ENCODE assay signal across 8 cellular contexts in the genomic region with DNA sequence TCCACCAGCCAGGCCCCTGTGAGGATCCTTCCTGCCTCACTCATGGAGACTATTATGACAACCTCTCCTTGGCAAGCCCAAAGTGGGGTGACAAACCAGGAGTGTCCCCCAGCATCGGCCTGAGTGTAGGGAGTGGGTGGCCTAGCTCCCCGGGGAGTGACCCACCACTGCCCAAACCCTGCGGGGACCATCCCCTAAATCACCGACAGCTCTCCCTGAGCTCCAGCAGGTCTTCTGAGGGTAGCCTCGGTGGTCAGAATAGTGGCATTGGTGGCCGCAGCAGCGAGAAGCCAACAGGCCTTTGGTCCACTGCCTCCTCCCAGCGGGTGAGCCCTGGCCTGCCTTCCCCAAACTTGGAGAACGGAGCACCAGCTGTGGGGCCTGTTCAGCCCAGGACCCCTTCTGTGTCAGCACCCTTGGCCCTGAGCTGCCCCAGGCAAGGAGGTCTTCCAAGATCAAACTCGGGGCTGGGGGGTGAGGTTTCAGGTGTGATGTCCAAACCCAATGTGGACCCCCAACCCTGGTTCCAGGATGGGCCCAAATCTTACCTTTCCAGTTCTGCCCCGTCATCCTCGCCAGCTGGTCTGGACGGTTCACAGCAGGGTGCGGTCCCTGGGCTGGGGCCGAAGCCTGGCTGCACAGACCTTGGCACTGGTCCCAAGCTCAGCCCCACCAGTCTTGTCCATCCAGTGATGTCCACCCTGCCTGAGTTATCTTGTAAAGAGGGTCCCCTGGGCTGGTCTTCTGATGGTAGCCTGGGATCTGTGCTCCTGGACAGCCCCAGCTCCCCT. TPM values are rescaled to one million over a fixed set of nuclear protein-coding genes. Genes with fewer than 3 reads are reported as not detected.
DNase-seq lines count a peak whose midpoint lies in the region; ATAC-seq, FAIRE-seq and TF ChIP-seq lines count a peak whose summit lies in the region.

No MANE protein-coding gene starts in this region.

- no peaks in the 10 kb centered on the region for H3K9me1 ChIP-seq in endothelial cell of umbilical vein (replicated peaks; ENCODE audit: control insufficient read depth, extremely low read depth, insufficient read depth, low read length)

- dilution Hi-C loops in endothelial cell of umbilical vein (cut with MboI; ENCODE audit: extremely low pct_ligation_motif_present, low sequenced_read_pairs): no loop called here

- CTCF ChIA-PET in endothelial cell of umbilical vein (lab: Charles Lee): interaction anchor here (0.8 to 6.2 kb wide), 9 partner anchors 11 to 84 kb away, joined by 3 to 62 read pairs (median 7); no protein-coding TSS in a partner anchor

- H2AFZ ChIP-seq in Karpas-422 (ENCODE audit: low read length) (no peak overlapping the region), endothelial cell of umbilical vein (ENCODE audit: low read depth, low read length) (no peak overlapping the region), parathyroid adenoma (no peak overlapping the region)

- FAIRE-seq in endothelial cell of umbilical vein (lab: Jason Lieb, UNC) (peak; percentile 38), RCC 7860 (lab: Jason Lieb, UNC) (no peak)

- no peaks in the 10 kb centered on the region for H3K27me3 ChIP-seq in Karpas-422 (ENCODE audit: low read length)
- H3K27me3 ChIP-seq in endothelial cell of umbilical vein (ENCODE audit: control insufficient read depth in 2 of 2, insufficient read depth in 2 of 2, low read length in 2 of 2): no peaks in the 10 kb centered on the region
- no peaks in the 10 kb centered on the region for H3K27me3 ChIP-seq in parathyroid adenoma (ENCODE audit: control insufficient read depth, insufficient read depth, low read length)

- no peak for ATAC-seq in HG03469 (IDR thresholded peaks at IDR 0.05; ENCODE audit: unreplicated experiment)

- peaks cover 46% of the 10 kb centered on the region for H3K4me1 ChIP-seq in Karpas-422 (ENCODE audit: low read length)
- peaks cover 38% of the 10 kb centered on the region for H3K4me1 ChIP-seq in endothelial cell of umbilical vein (ENCODE audit: control insufficient read depth, extremely low read depth, insufficient read depth, low read length)
- H3K4me1 ChIP-seq in parathyroid adenoma: peaks cover 14% of the 10 kb centered on the region

- no peaks in the 10 kb centered on the region for H3K36me3 ChIP-seq in Karpas-422 (ENCODE audit: insufficient read depth, low read length)
- H3K36me3 ChIP-seq in endothelial cell of umbilical vein (ENCODE audit: control insufficient read depth in 2 of 2, extremely low read depth in 1 of 2, insufficient read depth in 2 of 2, low read length in 2 of 2): no peaks in the 10 kb centered on the region
- H3K36me3 ChIP-seq in parathyroid adenoma (ENCODE audit: control insufficient read depth, insufficient read depth, low read length): no peaks in the 10 kb centered on the region

- intact Hi-C loops in endothelial cell of umbilical vein (cut with micrococcal nuclease): no loop called here

- TF ChIP-seq CTCF in GM13977 (IDR thresholded peaks at IDR 0.05; ENCODE audit: extremely low read depth, insufficient read depth, missing control alignments): no peak
- TF ChIP-seq CTCF in endothelial cell of umbilical vein (IDR thresholded peaks at IDR 0.05; ENCODE audit: extremely low read depth in 1 of 2, insufficient read depth in 1 of 2, low read depth in 1 of 2, low read length in 2 of 2): no peak
- TF ChIP-seq CTCF in parathyroid adenoma (IDR thresholded peaks at IDR 0.05): no peak

- H3K9me2 ChIP-seq in Karpas-422 (replicated peaks; ENCODE audit: insufficient read depth, low read length): no peaks in the 10 kb centered on the region

- H3K4me2 ChIP-seq in Karpas-422 (ENCODE audit: low read depth, low read length, poor library complexity, severe bottlenecking) (peak overlapping the region; percentile 79), endothelial cell of umbilical vein (ENCODE audit: insufficient read depth, low read length) (peak overlapping the region; percentile 84), parathyroid adenoma (ENCODE audit: low read length) (peak overlapping the region; percentile 86)

- peak overlapping the region; percentile 66 for H3K9ac ChIP-seq in Karpas-422 (ENCODE audit: low read length)
- peak overlapping the region; percentile 8 for H3K9ac ChIP-seq in endothelial cell of umbilical vein (replicated peaks; ENCODE audit: extremely low read depth, insufficient read depth, low read length)
- H3K9ac ChIP-seq in parathyroid adenoma: no peak overlapping the region

- peak overlapping the region; percentile 52; the same call in 1 of the 2 replicates for H3K4me3 ChIP-seq in Karpas-422 (ENCODE audit: low read length)
- H3K4me3 ChIP-seq in endothelial cell of umbilical vein (replicated peaks in 1 of 3; ENCODE audit: insufficient read depth in 1 of 3, low read depth in 1 of 3, low read length in 3 of 3): peak overlapping the region; percentile 17 to 53 (median 23)
- peak overlapping the region; percentile 81 for H3K4me3 ChIP-seq in parathyroid adenoma (ENCODE audit: low read depth, low read length)

- DNase-seq in GM13977 (ENCODE audit: low spot score) (peak; percentile 43), Karpas-422 (peak; percentile 39), endothelial cell of umbilical vein (ENCODE audit: low read depth, low spot score) (no peak), SHP77 (lab: John Stamatoyannopoulos, UW) (no peak), RCC 7860 (ENCODE audit: low spot score) (no peak)
- DNase-seq in stimulated activated CD4-positive, alpha-beta T cell treated with anti-CD3 and anti-CD28 coated beads, Interleukin-1b, Interleukin-23, amount 100 ng/mL, for 48 hours: no peak

- H3K27ac ChIP-seq in Karpas-422 (ENCODE audit: low read length) (peak overlapping the region; percentile 68), endothelial cell of umbilical vein (ENCODE audit: insufficient read depth, low read depth, low read length) (no peak overlapping the region), parathyroid adenoma (no peak overlapping the region)

- H4K20me1 ChIP-seq in Karpas-422 (ENCODE audit: insufficient read depth, low read depth, low read length) (peaks cover 37% of the 10 kb centered on the region; the same call in 1 of the 2 replicates), endothelial cell of umbilical vein (replicated peaks; ENCODE audit: control insufficient read depth, extremely low read depth, insufficient read depth, low read length) (no peaks in the 10 kb centered on the region)

- POLR2A ChIA-PET in endothelial cell of umbilical vein (lab: Charles Lee): no interaction called here

- in situ Hi-C loops in GM13977 (cut with MboI; ENCODE audit: low pct_unique_long_range_greater_than_20kb, low sequenced_read_pairs, unreplicated experiment): no loop called here

- TF ChIP-seq POLR2A in endothelial cell of umbilical vein (IDR thresholded peaks at IDR 0.05; ENCODE audit: low read depth, low read length): no peak

- BruUV-seq in endothelial cell of umbilical vein (replicated peaks; lab: Mats Ljungman, UMichigan): no TSS peak

- H3K9me3 ChIP-seq in Karpas-422 (ENCODE audit: low read length) (no peaks in the 10 kb centered on the region), endothelial cell of umbilical vein (replicated peaks; ENCODE audit: control insufficient read depth, insufficient read depth, low read length) (no peaks in the 10 kb centered on the region), parathyroid adenoma (ENCODE audit: control insufficient read depth, low read length) (no peaks in the 10 kb centered on the region)

- H3K79me2 ChIP-seq in Karpas-422 (ENCODE audit: low read length) (no peaks in the 10 kb centered on the region), endothelial cell of umbilical vein (ENCODE audit: control insufficient read depth, insufficient read depth, low read length) (peaks cover 64% of the 10 kb centered on the region), parathyroid adenoma (peaks cover 31% of the 10 kb centered on the region)

TF ChIP-seq in endothelial cell of umbilical vein, 7 proteins besides CTCF, POLR2A, EP300 and RAD21:
- TF ChIP-seq MYC (IDR thresholded peaks at IDR 0.05; ENCODE audit: low read depth, low read length) (no peak), FOS (IDR thresholded peaks at IDR 0.05; ENCODE audit: borderline replicate concordance, insufficient read depth, low read length) (no peak), EZH2 (IDR thresholded peaks at IDR 0.05; ENCODE audit: borderline replicate concordance, low read depth, low read length, severe bottlenecking) (no peak), POLR2AphosphoS5 (IDR thresholded peaks at IDR 0.05; ENCODE audit: insufficient read depth, low read depth, low read length) (no peak)

RNA-seq across cellular contexts. Expression of a gene that starts 1.0 kb away (rescaled TPM):
- total RNA-seq in Karpas-422 (2014; rRNA removed; shearing (Covaris generic); ENCODE audit: low replicate concordance): 3.5 and 5.7 TPM in 2 replicates
- total RNA-seq in endothelial cell of umbilical vein: 33.3 and 39.5 TPM in 2 replicates
- 11.9 and 12.6 TPM in 2 replicates for polyA plus RNA-seq in endothelial cell of umbilical vein
- polyA plus RNA-seq in endothelial cell of umbilical vein (2011; cell fraction: cytosol; rRNA removed): 8.9 and 9.8 TPM in 2 replicates
- 35.5 and 37.7 TPM in 2 replicates for polyA plus RNA-seq in endothelial cell of umbilical vein (2011; cell fraction: nucleus; rRNA removed)
- 15.2 and 19.2 TPM in 2 replicates for polyA plus RNA-seq in endothelial cell of umbilical vein (2012)
- polyA minus RNA-seq in endothelial cell of umbilical vein: 46.6 and 57.5 TPM in 2 replicates
- 14.3 TPM for polyA minus RNA-seq in endothelial cell of umbilical vein (2011; cell fraction: cytosol; rRNA and poly(A)+ RNA removed)
- 35.4 and 38.2 TPM in 2 replicates for polyA minus RNA-seq in endothelial cell of umbilical vein (2011; cell fraction: nucleus; rRNA and poly(A)+ RNA removed)

Comparison
In these comparisons a context has a peak if more than half of its experiments do, and no peak if none do; other contexts are left out.
1. DNase-seq: peak in GM13977 (single experiment) and Karpas-422 (single experiment); none in endothelial cell of umbilical vein (single experiment), stimulated activated CD4-positive, alpha-beta T cell treated with anti-CD3 and anti-CD28 coated beads, Interleukin-1b, Interleukin-23, amount 100 ng/mL, for 48 hours (single experiment), SHP77 (0 of 2) and RCC 7860 (single experiment).
2. H3K4me3 ChIP-seq: peak in every context shown above with its lines; median percentile 81 in parathyroid adenoma; 52 in Karpas-422; 23 in endothelial cell of umbilical vein.
3. Peak in every context shown above with its lines, with median percentiles within 50 percentile points of each other: H3K4me2 ChIP-seq.